8 cellular contexts compared by ENCODE assay signal in genomic region chr11:57459112-57460016, GRCh38. TPM values are rescaled to one million over a fixed set of nuclear protein-coding genes. Genes with fewer than 3 reads are reported as not detected.
A peak's percentile ranks its signal among the peaks of the same experiment; 100 is the strongest.
DNase-seq lines count a peak whose midpoint lies in the region; ATAC-seq and TF ChIP-seq lines count a peak whose summit lies in the region.

No MANE protein-coding gene starts in this region.

- H3K27me3 ChIP-seq in HL-60 (ENCODE audit: insufficient read depth, poor library complexity, severe bottlenecking) (no peaks in the 10 kb centered on the region), foreskin keratinocyte (peaks cover 64% of the 10 kb centered on the region), skeletal muscle tissue (ENCODE audit: control insufficient read depth in 3 of 3, insufficient read depth in 3 of 3, low read length in 3 of 3) (peaks cover 23 to 40% (median 26%) of the 10 kb centered on the region in 3 donors)

- peak overlapping the region; percentile 75 for H3K4me3 Mint-ChIP-seq in activated CD4-positive, alpha-beta memory T cell treated with anti-CD3 and anti-CD28 coated beads for 36 hours

- POLR2A ChIA-PET in activated CD4-positive, alpha-beta memory T cell treated with anti-CD3 and anti-CD28 coated beads for 36 hours (lab: Charles Lee), result interaction anchor here (0.6 to 1.3 kb wide), 3 partner anchors 15 to 72 kb away, joined by 3 read pairs; no protein-coding TSS in a partner anchor

- no peaks in the 10 kb centered on the region for H3K4me1 ChIP-seq in foreskin keratinocyte
- peaks cover 20 to 32% (median 22%) of the 10 kb centered on the region in 3 donors for H3K4me1 ChIP-seq in skeletal muscle tissue (ENCODE audit: control insufficient read depth in 3 of 3, insufficient read depth in 3 of 3, low read length in 3 of 3)

- TF ChIP-seq CTCF in HL-60 (IDR thresholded peaks at IDR 0.05; ENCODE audit: insufficient read depth, low read length) (no peak), foreskin keratinocyte (conservative IDR thresholded peaks at IDR 0.05) (no peak)

- H3K27ac ChIP-seq in HL-60 (replicated peaks), result no peak overlapping the region
- no peak overlapping the region for H3K27ac ChIP-seq in foreskin keratinocyte
- H3K27ac ChIP-seq in skeletal muscle tissue (ENCODE audit: low read depth, low read length), result no peak overlapping the region

- H3K4me1 Mint-ChIP-seq in activated CD4-positive, alpha-beta memory T cell treated with anti-CD3 and anti-CD28 coated beads for 36 hours (ENCODE audit: low read depth), result peaks cover 25% of the 10 kb centered on the region

- ATAC-seq in foreskin keratinocyte (peak; percentile 32), GM21825 (IDR thresholded peaks at IDR 0.05; ENCODE audit: unreplicated experiment) (no peak)

- no peaks in the 10 kb centered on the region for H3K9me3 Mint-ChIP-seq in activated CD4-positive, alpha-beta memory T cell treated with anti-CD3 and anti-CD28 coated beads for 36 hours

- intact Hi-C loops in activated CD4-positive, alpha-beta memory T cell treated with anti-CD3 and anti-CD28 coated beads for 36 hours (cut with micrococcal nuclease), result loop anchor here (1.0 to 5.0 kb wide), 5 partner anchors 33 to 185 kb away; partner anchors contain the start of gene SLC43A1

- H3K27me3 Mint-ChIP-seq in activated CD4-positive, alpha-beta memory T cell treated with anti-CD3 and anti-CD28 coated beads for 36 hours, result peaks cover 39% of the 10 kb centered on the region

- H3K4me3 ChIP-seq in HL-60 (replicated peaks; ENCODE audit: insufficient read depth, low read length) (peak overlapping the region; percentile 53), skeletal muscle tissue (ENCODE audit: low read length in 3 of 3) (peak overlapping the region; percentile 64 to 69 (median 65))

- DNase-seq in AG08396 (ENCODE audit: low spot score) (peak; percentile 24), HL-60 (ENCODE audit: low read depth in 1 of 2, low spot score in 1 of 2) (no peak), foreskin keratinocyte (no peak), SK-N-DZ (ENCODE audit: low spot score) (no peak), NCI-H345 (lab: John Stamatoyannopoulos, UW) (no peak)
- DNase-seq in activated CD4-positive, alpha-beta memory T cell treated with anti-CD3 and anti-CD28 coated beads for 36 hours, result peak; percentile 50

- CTCF ChIA-PET in activated CD4-positive, alpha-beta memory T cell treated with anti-CD3 and anti-CD28 coated beads for 36 hours (lab: Charles Lee), result interaction anchor here (0.6 to 6.7 kb wide), 39 partner anchors 11 to 1064 kb away, joined by 3 to 185 read pairs (median 7); partner anchors contain the start of genes SLC43A1, SLC43A3 and TIMM10

- no peaks in the 10 kb centered on the region for H3K9me3 ChIP-seq in skeletal muscle tissue (ENCODE audit: control insufficient read depth in 3 of 3, low read length in 3 of 3)

- peak overlapping the region in 2 of 3 donors; percentile 32 to 60 for H3K9ac ChIP-seq in skeletal muscle tissue (ENCODE audit: low read depth in 1 of 3, low read length in 3 of 3)

- H3K36me3 Mint-ChIP-seq in activated CD4-positive, alpha-beta memory T cell treated with anti-CD3 and anti-CD28 coated beads for 36 hours, result no peaks in the 10 kb centered on the region

- H3K27ac Mint-ChIP-seq in activated CD4-positive, alpha-beta memory T cell treated with anti-CD3 and anti-CD28 coated beads for 36 hours, result no peak overlapping the region

- H3K36me3 ChIP-seq in skeletal muscle tissue (ENCODE audit: control insufficient read depth in 3 of 3, insufficient read depth in 3 of 3, low read length in 3 of 3), result no peaks in the 10 kb centered on the region

RNA-seq across cellular contexts. Expression of gene RTN4RL2, which starts 1.0 kb away (rescaled TPM):
- under 1 TPM; 0.36 to 0.51 TPM for total RNA-seq in activated CD4-positive, alpha-beta memory T cell treated with anti-CD3 and anti-CD28 coated beads for 36 hours
- total RNA-seq in foreskin keratinocyte (0.10 and 0.11 TPM in 2 replicates), skeletal muscle tissue (not detected)
- 0.34 and 0.42 TPM in 2 replicates for polyA plus RNA-seq in foreskin keratinocyte
- polyA plus RNA-seq in SK-N-DZ (2014; cell fraction: cytosol; rRNA removed), result 8.5 and 10.4 TPM in 2 replicates
- polyA plus RNA-seq in SK-N-DZ (2014; cell fraction: nucleus; rRNA removed), result 1.5 and 3.7 TPM in 2 replicates

RNA-seq across cellular contexts. Expression of gene SLC43A3, which starts 32.4 kb away (rescaled TPM):
- total RNA-seq in activated CD4-positive, alpha-beta memory T cell treated with anti-CD3 and anti-CD28 coated beads for 36 hours, result 100 to 1,000 TPM; 170 to 186 TPM
- 69.9 and 95.3 TPM in 2 replicates for total RNA-seq in foreskin keratinocyte
- 41.7 and 72.0 TPM in 2 replicates for polyA plus RNA-seq in foreskin keratinocyte
- total RNA-seq in skeletal muscle tissue, result 15.1 TPM
- 42.0 and 59.4 TPM in 2 replicates for polyA plus RNA-seq in SK-N-DZ (2014; cell fraction: cytosol; rRNA removed)
- polyA plus RNA-seq in SK-N-DZ (2014; cell fraction: nucleus; rRNA removed), result 44.2 and 63.5 TPM in 2 replicates

RNA-seq across cellular contexts. Expression of gene SLC43A1, which starts 56.1 kb away (rescaled TPM):
- total RNA-seq in activated CD4-positive, alpha-beta memory T cell treated with anti-CD3 and anti-CD28 coated beads for 36 hours, result 10 to 100 TPM; 23.1 to 23.3 TPM
- total RNA-seq in foreskin keratinocyte (4.3 and 6.2 TPM in 2 replicates), skeletal muscle tissue (18.3 TPM)
- polyA plus RNA-seq in foreskin keratinocyte, result 3.2 and 5.4 TPM in 2 replicates
- polyA plus RNA-seq in SK-N-DZ (2014; cell fraction: cytosol; rRNA removed), result 11.6 and 16.9 TPM in 2 replicates
- polyA plus RNA-seq in SK-N-DZ (2014; cell fraction: nucleus; rRNA removed), result 44.9 and 68.1 TPM in 2 replicates

Comparison
In these comparisons a context has a peak if more than half of its experiments do, and no peak if none do; other contexts are left out.
1. DNase-seq: peak in AG08396 (single experiment) and activated CD4-positive, alpha-beta memory T cell treated with anti-CD3 and anti-CD28 coated beads for 36 hours (single experiment); none in HL-60 (0 of 2), foreskin keratinocyte (0 of 2), SK-N-DZ (single experiment) and NCI-H345 (single experiment).